9 cellular contexts compared by ENCODE assay signal in genomic region chr3:57179580-57180410, GRCh38. TPM values are rescaled to one million over a fixed set of nuclear protein-coding genes. Genes with fewer than 3 reads are reported as not detected.
A peak's percentile ranks its signal among the peaks of the same experiment; 100 is the strongest.
DNase-seq lines count a peak whose midpoint lies in the region; ATAC-seq and TF ChIP-seq lines count a peak whose summit lies in the region.
"Had no signal": no experiment of that assay in that cellular context is flagged by ENCODE, and none has a peak within 500 bp of the region (broad histone marks: within the 10 kb centered on the region; RNA-seq: fewer than 3 reads in every experiment).

No MANE protein-coding gene starts in this region.

- intact Hi-C loops in body of pancreas (cut with DNase I): loop anchor here (5.0 kb wide), 1 partner anchor 38 kb away; no protein-coding TSS in a partner anchor
- intact Hi-C loops in sigmoid colon (cut with DNase I): no loop called here

- no peak overlapping the region for H3K4me3 Mint-ChIP-seq in neural progenitor cell
- no peak overlapping the region for H3K4me3 Mint-ChIP-seq in mesothelial cell of epicardium

- H3K4me3 ChIP-seq in NB4 (ENCODE audit: low read depth, low read length) (no peak overlapping the region), body of pancreas (no peak overlapping the region), neural progenitor cell (no peak overlapping the region), sigmoid colon (no peak overlapping the region)
- H3K4me3 ChIP-seq: BLaER1 had no signal

- H3K4me1 Mint-ChIP-seq in neural progenitor cell: peaks cover 7% of the 10 kb centered on the region
- peaks cover 8% of the 10 kb centered on the region for H3K4me1 Mint-ChIP-seq in mesothelial cell of epicardium

- TF ChIP-seq CTCF in NB4 (IDR thresholded peaks at IDR 0.05; ENCODE audit: low read depth, low read length) (peak; percentile 29), body of pancreas (IDR thresholded peaks at IDR 0.05) (peak in 5 of 7 experiments; percentile 12 to 37 (median 32)), neural progenitor cell (IDR thresholded peaks at IDR 0.05) (peak; percentile 60), sigmoid colon (IDR thresholded peaks at IDR 0.05) (no peak), mesothelial cell of epicardium (IDR thresholded peaks at IDR 0.05; ENCODE audit: unreplicated experiment) (no peak)

- no peaks in the 10 kb centered on the region for H3K79me2 ChIP-seq in neural progenitor cell (ENCODE audit: low read depth)

- H4K20me1 ChIP-seq in neural progenitor cell (ENCODE audit: low read depth): no peaks in the 10 kb centered on the region
- H4K20me1 ChIP-seq: BLaER1 had no signal

- no peaks in the 10 kb centered on the region for H3K9me3 ChIP-seq in body of pancreas
- no peaks in the 10 kb centered on the region for H3K9me3 ChIP-seq in neural progenitor cell (ENCODE audit: low read depth)
- H3K9me3 ChIP-seq in sigmoid colon: no peaks in the 10 kb centered on the region

- H3K36me3 Mint-ChIP-seq in neural progenitor cell (no peaks in the 10 kb centered on the region), mesothelial cell of epicardium (no peaks in the 10 kb centered on the region)

- no peak overlapping the region for H3K4me2 ChIP-seq in neural progenitor cell
- H3K4me2 ChIP-seq: BLaER1 had no signal

- no peak overlapping the region for H3K27ac Mint-ChIP-seq in neural progenitor cell
- H3K27ac Mint-ChIP-seq in mesothelial cell of epicardium: no peak overlapping the region

- H2AFZ ChIP-seq in neural progenitor cell (replicated peaks): peak overlapping the region; percentile 81

- no peaks in the 10 kb centered on the region for H3K36me3 ChIP-seq in body of pancreas (replicated peaks in 1 of 2; ENCODE audit: insufficient read depth in 1 of 2, low read depth in 2 of 2)
- no peaks in the 10 kb centered on the region for H3K36me3 ChIP-seq in neural progenitor cell
- no peaks in the 10 kb centered on the region for H3K36me3 ChIP-seq in sigmoid colon
- H3K36me3 ChIP-seq: BLaER1 had no signal

- TF ChIP-seq POLR2A in NB4 (IDR thresholded peaks at IDR 0.05; ENCODE audit: extremely low read depth, insufficient read length): no peak
- no peak for TF ChIP-seq POLR2A in body of pancreas (IDR thresholded peaks at IDR 0.05)
- TF ChIP-seq POLR2A in sigmoid colon (IDR thresholded peaks at IDR 0.05): no peak

- H3K27me3 ChIP-seq in body of pancreas (no peaks in the 10 kb centered on the region), neural progenitor cell (no peaks in the 10 kb centered on the region), sigmoid colon (no peaks in the 10 kb centered on the region)
- H3K27me3 ChIP-seq: BLaER1 had no signal

- H3K9me3 Mint-ChIP-seq in neural progenitor cell (peaks cover 3% of the 10 kb centered on the region), mesothelial cell of epicardium (no peaks in the 10 kb centered on the region)

- H3K4me1 ChIP-seq in body of pancreas (no peaks in the 10 kb centered on the region), neural progenitor cell (peaks cover 22% of the 10 kb centered on the region), sigmoid colon (no peaks in the 10 kb centered on the region)

- no peak for TF ChIP-seq EP300 in sigmoid colon (IDR thresholded peaks at IDR 0.05)

- ATAC-seq in body of pancreas: peak; percentile 35

- peak overlapping the region in 2 of 4 donors; percentile 14 to 29 for H3K27ac ChIP-seq in body of pancreas
- H3K27ac ChIP-seq in neural progenitor cell: no peak overlapping the region
- no peak overlapping the region for H3K27ac ChIP-seq in sigmoid colon
- H3K27ac ChIP-seq: BLaER1 had no signal

- H3K27me3 Mint-ChIP-seq in neural progenitor cell (ENCODE audit: insufficient read depth, low read depth) (peaks cover 5% of the 10 kb centered on the region), mesothelial cell of epicardium (ENCODE audit: low read depth) (peaks cover 4% of the 10 kb centered on the region)

- WGBS in body of pancreas, 2 donors: 39 to 50% methylated on average over 5 of the region's 5 CpGs
- WGBS in sigmoid colon, 2 donors: 84 to 87% methylated on average over 5 of the region's 5 CpGs

- H3K9ac ChIP-seq in neural progenitor cell: no peak overlapping the region
- H3K9ac ChIP-seq: BLaER1 had no signal

- DNase-seq in NCI-H1417 (lab: John Stamatoyannopoulos, UW): peak in 2 of 3 experiments; percentile 1 to 30
- no peak for DNase-seq in NCI-H1417 treated with DMSO at 0.1 percent for 48 hours (lab: John Stamatoyannopoulos, UW)
- peak; percentile 44 for DNase-seq in NB4 (ENCODE audit: low read depth)
- no peak for DNase-seq in body of pancreas
- peak; percentile 61 for DNase-seq in neural progenitor cell (ENCODE audit: low spot score)
- DNase-seq in sigmoid colon: no peak
- DNase-seq in mesothelial cell of epicardium (ENCODE audit: low spot score in 2 of 2, unreplicated experiment in 2 of 2): no peak
- DNase-seq in activated CD4-positive, alpha-beta T cell treated with anti-CD3 and anti-CD28 coated beads for 4 hours: no peak

- no peaks in the 10 kb centered on the region for H3F3A ChIP-seq in neural progenitor cell (ENCODE audit: low read depth)

RNA-seq across cellular contexts. Expression of gene IL17RD, which starts 14.6 kb away (rescaled TPM):
- total RNA-seq in body of pancreas (1 to 10 TPM; 1.3 to 2.3 TPM), neural progenitor cell (ENCODE audit: low replicate concordance) (26.1 and 33.6 TPM in 2 replicates), sigmoid colon (10 to 100 TPM; 16.8 to 46.8 (median 20.6) TPM), mesothelial cell of epicardium (27.5 to 30.3 TPM (median 27.9 TPM) in 3 replicates)
- polyA plus RNA-seq in sigmoid colon: 1 to 10 TPM in 1 of 3 donors, under 1 TPM in 2; under 0.01 to 1.2 (median 0.60) TPM

RNA-seq across cellular contexts. Expression of gene HESX1, which starts 20.0 kb away (rescaled TPM):
- total RNA-seq in body of pancreas (not detected), neural progenitor cell (ENCODE audit: low replicate concordance) (42.1 and 50.6 TPM in 2 replicates), sigmoid colon (1 to 10 TPM in 1 of 4 donors, under 1 TPM in 1, not detected in 2; 0.82 to 3.6 TPM), mesothelial cell of epicardium (1.5 to 2.4 TPM (median 1.7 TPM) in 3 replicates)
- 1 to 10 TPM in 1 of 3 donors, not detected in 2; 1.4 TPM for polyA plus RNA-seq in sigmoid colon

RNA-seq across cellular contexts. Expression of gene APPL1, which starts 47.7 kb away (rescaled TPM):
- total RNA-seq in body of pancreas: 10 to 100 TPM; 28.0 to 31.9 TPM
- 29.0 and 42.3 TPM in 2 replicates for total RNA-seq in neural progenitor cell (ENCODE audit: low replicate concordance)
- total RNA-seq in sigmoid colon: 10 to 100 TPM; 34.9 to 63.7 (median 54.3) TPM
- 10 to 100 TPM; 12.6 to 13.6 (median 13.5) TPM for polyA plus RNA-seq in sigmoid colon
- total RNA-seq in mesothelial cell of epicardium: 38.6 to 42.0 TPM (median 41.8 TPM) in 3 replicates

Comparison
In these comparisons a context has a peak if more than half of its experiments do, and no peak if none do; other contexts are left out.
1. DNase-seq: peak in NCI-H1417 (2 of 3), NB4 (single experiment) and neural progenitor cell (single experiment); none in NCI-H1417 treated with DMSO at 0.1 percent for 48 hours (single experiment), body of pancreas (0 of 4), sigmoid colon (single experiment), mesothelial cell of epicardium (0 of 2) and activated CD4-positive, alpha-beta T cell treated with anti-CD3 and anti-CD28 coated beads for 4 hours (0 of 2).
2. CTCF ChIP-seq: peak in NB4 (single experiment), body of pancreas (5 of 7) and neural progenitor cell (single experiment); none in sigmoid colon (0 of 4) and mesothelial cell of epicardium (single experiment).